In the genomic region with DNA sequence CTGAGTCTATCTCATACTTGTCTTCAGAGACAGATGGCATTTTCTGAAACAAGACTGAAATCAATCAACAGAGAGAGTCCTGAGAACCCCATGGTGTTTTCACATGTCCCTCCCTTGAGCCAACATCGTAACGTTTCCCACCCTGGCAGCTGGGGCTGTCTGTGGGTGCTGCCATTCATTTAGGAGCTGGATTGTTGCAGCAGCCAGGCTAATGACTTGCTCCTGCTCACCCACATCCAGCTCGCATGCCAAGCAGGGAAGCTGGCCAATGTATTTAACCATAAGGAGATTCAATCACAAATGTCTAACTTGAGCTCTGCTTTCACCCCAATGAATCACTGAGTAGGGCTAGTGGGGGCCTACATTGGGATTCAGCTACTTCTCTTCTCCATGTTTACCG, we compare ENCODE assay signal across 25 cellular contexts.
"Had no signal": no experiment of that assay in that cellular context is flagged by ENCODE, and none has a peak within 500 bp of the region (broad histone marks: within the 10 kb centered on the region; RNA-seq: fewer than 3 reads in every experiment).

No MANE protein-coding gene starts in this region.

- H3K4me3 ChIP-seq: left lung, lower lobe of right lung, ovary, right atrium auricular region, right lobe of liver, smooth muscle cell, testis, thyroid gland, transverse colon, upper lobe of left lung, vagina had no signal

- H3K4me1 ChIP-seq: left lung, lower lobe of right lung, right atrium auricular region, right lobe of liver, testis, thyroid gland, transverse colon, upper lobe of left lung, vagina had no signal

- H3K27me3 ChIP-seq: left lung, ovary, right atrium auricular region, right lobe of liver, testis, thyroid gland, upper lobe of left lung, vagina had no signal

- ATAC-seq: left colon; left lung; lower lobe of right lung; naive thymus-derived CD4-positive, alpha-beta T cell; natural killer cell treated with Interleukin-12 subunit alpha and Interleukin-12 subunit beta and Interleukin-15 and Interleukin-18, amount 100 ng/mL, for 72 hours; right lobe of liver; stimulated activated memory B cell treated with anti-CD40 and anti-IgM and Interleukin-4, amounts not matched to agents 10 μg/mL and 1 μg/mL and 100 μg/mL, for 72 hours; stimulated activated naive CD8-positive, alpha-beta T cell treated with anti-CD3 and anti-CD28 coated beads, Interleukin-15, amount 100 ng/mL, for 72 hours had no signal

- H3K4me2 ChIP-seq: smooth muscle cell had no signal

- H3K36me3 ChIP-seq: left lung, lower lobe of right lung, ovary, right atrium auricular region, right lobe of liver, thyroid gland, transverse colon, upper lobe of left lung, vagina had no signal

- H3K27ac ChIP-seq: left lung, lower lobe of right lung, ovary, right atrium auricular region, right lobe of liver, testis, thyroid gland, transverse colon, upper lobe of left lung, vagina had no signal

- H3K9me3 ChIP-seq: lower lobe of right lung, ovary, right lobe of liver, testis, thyroid gland, transverse colon, upper lobe of left lung, vagina had no signal

- DNase-seq: hippocampal formation; kidney; left colon; left lung; lower lobe of right lung; mammary epithelial cell; mesenchymal stem cell; naive thymus-derived CD4-positive, alpha-beta T cell; ovary; right lobe of liver; stimulated activated CD4-positive, alpha-beta T cell treated with anti-CD3 and anti-CD28 coated beads, Interleukin-1b, Interleukin-23, amount 100 ng/mL, for 48 hours; stimulated activated CD4-positive, alpha-beta T cell treated with anti-CD3 and anti-CD28 coated beads, Interleukin-2, amount 100 ng/mL, for 48 hours; stimulated activated CD4-positive, alpha-beta T cell treated with anti-CD3 and anti-CD28 coated beads, Interleukin-4, amount 100 ng/mL, for 4 hours; stimulated activated CD8-positive, alpha-beta memory T cell treated with anti-CD3 and anti-CD28 coated beads, Interleukin-4, amount 100 ng/mL, for 48 hours; stimulated activated naive CD4-positive, alpha-beta T cell treated with Interleukin-2 at 50 U/mL for 16 hours; stimulated activated naive CD8-positive, alpha-beta T cell treated with anti-CD3 and anti-CD28 coated beads, Interleukin-15, amount 100 ng/mL, for 72 hours; testis; thyroid gland; transverse colon; upper lobe of left lung had no signal
